In the genomic region with DNA sequence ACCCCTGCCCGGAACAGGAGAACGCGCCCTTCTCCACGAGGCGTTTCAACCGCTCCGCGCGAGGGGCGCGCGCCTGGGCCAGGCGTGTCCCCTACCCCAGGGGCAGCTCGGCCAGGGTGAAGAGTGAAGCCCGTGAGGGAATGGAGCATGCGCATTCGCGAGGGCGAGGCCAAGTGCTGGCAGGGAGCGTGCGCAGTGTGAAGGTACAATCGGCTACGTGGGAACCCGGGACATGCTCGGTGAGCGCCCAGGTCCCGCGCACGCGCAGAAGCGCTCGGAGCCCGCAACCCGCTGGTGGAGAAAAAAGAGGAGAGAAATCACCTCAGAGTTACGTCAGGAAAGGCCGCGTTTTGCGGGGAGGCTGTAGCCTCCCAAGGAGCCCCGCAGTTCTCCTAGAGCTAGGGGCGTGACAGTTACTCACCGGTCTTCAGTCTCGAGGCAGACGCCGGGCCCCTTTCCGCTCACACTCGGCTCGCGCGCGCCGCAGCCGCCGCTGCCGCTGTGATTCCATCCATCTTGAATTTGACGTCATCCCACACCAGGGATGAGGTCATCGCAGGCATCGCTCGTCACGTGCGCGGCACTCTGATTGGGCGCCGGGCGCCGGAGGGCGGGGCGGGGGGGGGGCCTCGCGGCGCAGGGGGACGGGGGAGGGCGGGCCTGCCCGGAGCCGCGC, we compare ENCODE assay signal across 8 cellular contexts. TPM values are rescaled to one million over a fixed set of nuclear protein-coding genes. Genes with fewer than 3 reads are reported as not detected.
DNase-seq lines count a peak whose midpoint lies in the region; ATAC-seq and TF ChIP-seq lines count a peak whose summit lies in the region.

ZBTB21 (minus strand) TSS at position 530 of the 676 bp plus-strand sequence. CDS start 16,265 bp downstream, outside the sequence.

- peaks cover 27% of the 10 kb centered on the region for H3K4me1 Mint-ChIP-seq in activated CD4-positive, alpha-beta T cell treated with anti-CD3 and anti-CD28 coated beads for 36 hours

- CTCF ChIA-PET in activated CD4-positive, alpha-beta T cell treated with anti-CD3 and anti-CD28 coated beads for 36 hours (lab: Charles Lee): interaction anchor here (0.6 to 0.9 kb wide), 3 partner anchors 54 to 408 kb away, joined by 3 read pairs; no protein-coding TSS in a partner anchor

- no peaks in the 10 kb centered on the region for H3K27me3 Mint-ChIP-seq in activated CD4-positive, alpha-beta T cell treated with anti-CD3 and anti-CD28 coated beads for 36 hours

- ATAC-seq in HG03439 (IDR thresholded peaks at IDR 0.05; ENCODE audit: unreplicated experiment): peak; percentile 76
- ATAC-seq in activated CD4-positive, alpha-beta T cell treated with anti-CD3 and anti-CD28 coated beads for 36 hours: peak; percentile 90

- TF ChIP-seq POLR2A in GM19193 (IDR thresholded peaks at IDR 0.05; ENCODE audit: extremely low read depth, insufficient read depth, insufficient read length): peak; percentile 85

- peaks cover 6% of the 10 kb centered on the region for H3K9me3 Mint-ChIP-seq in activated CD4-positive, alpha-beta T cell treated with anti-CD3 and anti-CD28 coated beads for 36 hours (ENCODE audit: low read depth)

- POLR2A ChIA-PET in activated CD4-positive, alpha-beta T cell treated with anti-CD3 and anti-CD28 coated beads for 36 hours (lab: Charles Lee): interaction anchor here (0.7 kb wide), 1 partner anchor 71 kb away, joined by 3 read pairs; no protein-coding TSS in a partner anchor

- DNase-seq in AG20443 (ENCODE audit: low spot score): peak; percentile 98
- peak; percentile 98 to 99 for DNase-seq in NCI-H524 (lab: John Stamatoyannopoulos, UW)
- DNase-seq in activated CD4-positive, alpha-beta T cell treated with anti-CD3 and anti-CD28 coated beads for 36 hours: peak; percentile 99
- peak; percentile 98 for DNase-seq in choroid plexus epithelial cell (ENCODE audit: low read depth)
- DNase-seq in kidney glomerular epithelial cell (lab: John Stamatoyannopoulos, UW): peak; percentile 94
- DNase-seq in stimulated activated CD4-positive, alpha-beta T cell treated with anti-CD3 and anti-CD28 coated beads, Interleukin-1b, Interleukin-23, amount 100 ng/mL, for 1 hour (ENCODE audit: low read depth in 2 of 2): peak; percentile 92 to 96

- intact Hi-C loops in activated CD4-positive, alpha-beta T cell treated with anti-CD3 and anti-CD28 coated beads for 36 hours (cut with DNase I, micrococcal nuclease): loop anchor here (1.0 to 10.0 kb wide), 15 partner anchors 8 to 648 kb away; partner anchors contain the start of genes PRDM15 (in 2 of the 2), MX1 (in 1 of the 2), MX2 (in 1 of the 2) and RIPK4 (in 1 of the 2)

- peak within 1 kb of the TSS; percentile 99 for H3K27ac Mint-ChIP-seq in activated CD4-positive, alpha-beta T cell treated with anti-CD3 and anti-CD28 coated beads for 36 hours

- peak within 1 kb of the TSS; percentile 83 for H3K4me3 ChIP-seq in choroid plexus epithelial cell (ENCODE audit: low read depth, low read length)

- peak within 1 kb of the TSS; percentile 93 for H3K4me3 Mint-ChIP-seq in activated CD4-positive, alpha-beta T cell treated with anti-CD3 and anti-CD28 coated beads for 36 hours

- H3K36me3 Mint-ChIP-seq in activated CD4-positive, alpha-beta T cell treated with anti-CD3 and anti-CD28 coated beads for 36 hours (ENCODE audit: low read depth): peaks cover 31% of the 10 kb centered on the region

- TF ChIP-seq CTCF in choroid plexus epithelial cell (conservative IDR thresholded peaks at IDR 0.05; ENCODE audit: low read depth, low read length): no peak

RNA-seq across cellular contexts. Expression of gene ZBTB21, which starts in this region (rescaled TPM):
- total RNA-seq in activated CD4-positive, alpha-beta T cell treated with anti-CD3 and anti-CD28 coated beads for 36 hours: 10 to 100 TPM; 30.7 to 32.9 TPM

Comparison
In these comparisons a context has a peak if more than half of its experiments do, and no peak if none do; other contexts are left out.
1. Peak in every context shown above with its lines: DNase-seq, ATAC-seq and H3K4me3 ChIP-seq.